Comparison of ENCODE assay signal across 17 cellular contexts in the genomic region with DNA sequence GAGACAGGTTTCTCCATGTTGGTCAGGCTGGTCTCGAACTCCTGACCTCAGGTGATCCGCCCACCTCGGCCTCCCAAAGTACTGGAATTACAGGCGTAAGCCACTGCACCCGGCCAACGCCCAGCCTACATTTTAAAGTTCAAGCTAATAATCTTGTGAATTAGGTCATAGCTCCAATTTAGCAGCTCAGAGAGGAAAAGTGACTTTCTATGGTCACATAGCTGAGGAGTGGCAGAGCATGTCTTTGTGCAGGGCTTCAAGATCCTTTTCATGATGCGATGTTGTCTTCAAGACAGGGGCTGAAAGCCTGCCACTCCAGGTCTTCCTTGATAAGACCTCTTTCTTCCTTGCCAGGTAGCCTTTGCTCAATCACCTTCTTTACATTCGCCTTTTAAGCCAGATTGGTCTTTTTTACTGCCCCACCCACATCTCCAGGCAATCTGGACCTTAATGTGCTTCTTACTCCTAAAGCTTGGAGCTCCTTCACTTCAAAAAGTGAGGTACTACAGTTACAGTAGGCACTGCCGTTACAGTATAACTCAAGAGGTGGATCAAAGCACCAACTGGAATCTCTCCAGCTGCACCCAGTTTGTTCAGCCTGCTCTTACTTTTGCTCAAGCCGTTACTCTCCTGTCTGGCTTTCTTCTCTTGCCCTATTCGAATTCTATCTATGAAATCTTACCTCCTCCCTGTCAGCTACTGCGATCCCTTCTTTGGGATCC.
"Had no signal": no experiment of that assay in that cellular context is flagged by ENCODE, and none has a peak within 500 bp of the region (broad histone marks: within the 10 kb centered on the region; RNA-seq: fewer than 3 reads in every experiment).

No MANE protein-coding gene starts in this region.

- H3K4me3 Mint-ChIP-seq: activated naive CD4-positive, alpha-beta T cell treated with anti-CD3 and anti-CD28 coated beads, Interleukin-2, amount 10 ng/mL, durations not matched to agents 7 days and 5 days had no signal

- H3K27ac Mint-ChIP-seq: activated naive CD4-positive, alpha-beta T cell treated with anti-CD3 and anti-CD28 coated beads, Interleukin-2, amount 10 ng/mL, durations not matched to agents 7 days and 5 days had no signal

- H3K9me3 Mint-ChIP-seq: activated naive CD4-positive, alpha-beta T cell treated with anti-CD3 and anti-CD28 coated beads, Interleukin-2, amount 10 ng/mL, durations not matched to agents 7 days and 5 days had no signal

- ATAC-seq: foreskin keratinocyte, sciatic nerve had no signal

- H3K9me3 ChIP-seq: adrenal gland, ovary, thyroid gland, uterus had no signal

- DNase-seq: activated CD4-positive, alpha-beta T cell treated with anti-CD3 and anti-CD28 coated beads for 1 hour; activated CD4-positive, alpha-beta T cell treated with anti-CD3 and anti-CD28 coated beads, Interleukin-2, amount 50 U/mL, for 4 hours; activated naive CD4-positive, alpha-beta T cell treated with anti-CD3 and anti-CD28 coated beads, Interleukin-2, amount 10 ng/mL, durations not matched to agents 7 days and 5 days; adrenal gland; caudate nucleus; effector CD4-positive, alpha-beta T cell; foreskin keratinocyte; glutamatergic neuron; kidney glomerular epithelial cell; midbrain; ovary; stimulated activated CD4-positive, alpha-beta T cell treated with anti-CD3 and anti-CD28 coated beads, Interleukin-12 subunit alpha, Interleukin-12 subunit beta, amount 100 ng/mL, for 4 hours; stimulated activated CD4-positive, alpha-beta T cell treated with anti-CD3 and anti-CD28 coated beads, Interleukin-2, amount 100 ng/mL, for 24 hours; T-helper 1 cell; thyroid gland; uterus had no signal
